8 cellular contexts compared by ENCODE assay signal in genomic region chr13:50529154-50529882, GRCh38.
A peak's percentile ranks its signal among the peaks of the same experiment; 100 is the strongest.
DNase-seq lines count a peak whose midpoint lies in the region; ATAC-seq and TF ChIP-seq lines count a peak whose summit lies in the region.

No MANE protein-coding gene starts in this region.

- H3K4me3 ChIP-seq in mammary epithelial cell (replicated peaks in 1 of 3; ENCODE audit: insufficient read depth in 1 of 3, low read depth in 2 of 3, low read length in 3 of 3) (no peak overlapping the region), spleen (no peak overlapping the region)

- H3K36me3 ChIP-seq in mammary epithelial cell (ENCODE audit: insufficient read depth, low read length) (no peaks in the 10 kb centered on the region), spleen (no peaks in the 10 kb centered on the region)

- TF ChIP-seq CTCF in mammary epithelial cell (conservative IDR thresholded peaks at IDR 0.05 in 1 of 2, IDR thresholded peaks at IDR 0.05 in 1 of 2; ENCODE audit: extremely low read depth in 1 of 2, insufficient read depth in 1 of 2, low read depth in 1 of 2, low read length in 2 of 2) (no peak), spleen (IDR thresholded peaks at IDR 0.05 in 8 of 11, conservative IDR thresholded peaks at IDR 0.05 in 3 of 11) (no peak)

- H3K27ac ChIP-seq in mammary epithelial cell (ENCODE audit: insufficient read depth, low read depth, low read length) (peak overlapping the region; percentile 54), spleen (peak overlapping the region in 4 of 8 donors; percentile 11 to 54 (median 36))

- no peak overlapping the region for H3K9ac ChIP-seq in mammary epithelial cell (ENCODE audit: insufficient read depth, low read length)

- BruUV-seq in mammary epithelial cell (replicated peaks; lab: Mats Ljungman, UMichigan), result no TSS peak

- no peaks in the 10 kb centered on the region for H3K79me2 ChIP-seq in mammary epithelial cell (ENCODE audit: insufficient read depth, low read length)

- ATAC-seq in GM19328 (IDR thresholded peaks at IDR 0.05; ENCODE audit: unreplicated experiment), result no peak

- H3K9me3 ChIP-seq in mammary epithelial cell (replicated peaks; ENCODE audit: insufficient read depth, low read length) (no peaks in the 10 kb centered on the region), spleen (peaks cover 0 to 8% (median 6%) of the 10 kb centered on the region in 8 donors)

- H3K27me3 ChIP-seq in mammary epithelial cell (ENCODE audit: insufficient read depth, low read length) (no peaks in the 10 kb centered on the region), spleen (replicated peaks in 1 of 7) (no peaks in the 10 kb centered on the region)

- peak; percentile 2 for DNase-seq in stimulated activated naive CD4-positive, alpha-beta T cell treated with Interleukin-2 at 50 U/mL for 16 hours (lab: John Stamatoyannopoulos, UW)
- DNase-seq in stimulated activated naive CD4-positive, alpha-beta T cell (lab: John Stamatoyannopoulos, UW), result no peak
- DNase-seq in NOMO-1 treated with DMSO at 0.1 percent for 48 hours (lab: John Stamatoyannopoulos, UW; ENCODE audit: unreplicated experiment) (peak; percentile 73), mammary epithelial cell (peak; percentile 86), kidney glomerular epithelial cell (lab: John Stamatoyannopoulos, UW) (peak; percentile 92), spleen (peak; percentile 78)
- DNase-seq in activated CD8-positive, alpha-beta memory T cell treated with anti-CD3 and anti-CD28 coated beads, Interleukin-2, amount 50 U/mL, for 4 hours, result no peak

- TF ChIP-seq POLR2A in spleen (IDR thresholded peaks at IDR 0.05), result no peak

- 10% methylated on average over 12 of the region's 12 CpGs for WGBS in mammary epithelial cell (ENCODE audit: low coverage, missing lambda C conversion rate)
- 72 to 85% (median 78%) methylated on average over 12 of the region's 12 CpGs for WGBS in spleen, 5 donors

- H3K4me1 ChIP-seq in mammary epithelial cell (ENCODE audit: insufficient read depth, low read length) (peaks cover 18% of the 10 kb centered on the region), spleen (peaks cover 0 to 36% (median 24%) of the 10 kb centered on the region in 6 donors)

- dilution Hi-C loops in mammary epithelial cell (cut with HindIII; ENCODE audit: low sequenced_read_pairs), result no loop called here

- CTCF ChIA-PET in mammary epithelial cell (lab: Charles Lee; ENCODE audit: low non-redundant PET), result interaction anchor here (0.5 to 0.6 kb wide), 3 partner anchors 532 to 593 kb away, joined by 3 read pairs; partner anchors contain the start of gene SPRYD7

- intact Hi-C loops in mammary epithelial cell (cut with micrococcal nuclease) (loop anchor here (2.0 to 5.0 kb wide), 2 partner anchors 405 to 862 kb away; no protein-coding TSS in a partner anchor), spleen (cut with DNase I; ENCODE audit: low total_unique reads) (loop anchor here (10.0 kb wide), 1 partner anchor 545 kb away; no protein-coding TSS in a partner anchor)

- peak overlapping the region; percentile 87 for H2AFZ ChIP-seq in mammary epithelial cell (ENCODE audit: low read depth, low read length)

- H3K4me2 ChIP-seq in mammary epithelial cell (ENCODE audit: insufficient read depth, low read depth, low read length), result peak overlapping the region; percentile 66

- in situ Hi-C loops in mammary epithelial cell (cut with MboI; ENCODE audit: low sequenced_read_pairs in 2 of 2), result loop anchor here (25.0 kb wide), 2 partner anchors 442 to 542 kb away; partner anchors contain the start of gene TRIM13 (in 2 of the 2)

- H4K20me1 ChIP-seq in mammary epithelial cell (ENCODE audit: insufficient read depth, low read length), result no peaks in the 10 kb centered on the region

Comparison
In these comparisons a context has a peak if more than half of its experiments do, and no peak if none do; other contexts are left out.
1. DNase-seq: peak in stimulated activated naive CD4-positive, alpha-beta T cell treated with Interleukin-2 at 50 U/mL for 16 hours (single experiment), NOMO-1 treated with DMSO at 0.1 percent for 48 hours (single experiment), mammary epithelial cell (single experiment), kidney glomerular epithelial cell (single experiment) and spleen (single experiment); none in stimulated activated naive CD4-positive, alpha-beta T cell (0 of 6) and activated CD8-positive, alpha-beta memory T cell treated with anti-CD3 and anti-CD28 coated beads, Interleukin-2, amount 50 U/mL, for 4 hours (single experiment).